Comparison of ENCODE assay signal across 12 cellular contexts in the genomic region with DNA sequence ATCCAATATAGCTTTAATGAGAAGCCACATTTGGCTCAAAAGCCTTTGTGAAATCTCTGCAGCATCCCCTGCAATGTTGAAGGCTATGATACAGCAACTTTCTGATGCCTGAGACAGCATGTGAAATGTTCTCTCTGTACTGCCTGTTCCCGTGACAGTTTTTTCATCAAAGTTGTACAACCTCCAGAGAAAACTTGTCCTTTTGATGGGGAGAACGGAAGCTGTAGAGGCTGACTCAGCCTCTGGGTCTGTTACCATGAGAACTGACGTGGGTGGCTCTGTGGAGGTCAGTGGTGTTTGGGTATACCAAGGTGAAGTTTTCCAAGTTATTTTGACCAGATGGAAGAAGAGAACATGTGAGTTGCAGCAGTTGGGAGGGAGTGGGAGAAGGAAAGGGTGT. TPM values are rescaled to one million over a fixed set of nuclear protein-coding genes. Genes with fewer than 3 reads are reported as not detected.
DNase-seq lines count a peak whose midpoint lies in the region; ATAC-seq and TF ChIP-seq lines count a peak whose summit lies in the region.
"Had no signal": no experiment of that assay in that cellular context is flagged by ENCODE, and none has a peak within 500 bp of the region (broad histone marks: within the 10 kb centered on the region; RNA-seq: fewer than 3 reads in every experiment).

No MANE protein-coding gene starts in this region.

- no peak overlapping the region for H2BK15ac ChIP-seq in mesenchymal stem cell (ENCODE audit: low read depth, poor library complexity, severe bottlenecking)

- CTCF ChIA-PET in AG04450 (lab: Charles Lee), result interaction anchor here (0.8 to 1.3 kb wide), 2 partner anchors 20 to 383 kb away, joined by 3 read pairs; no protein-coding TSS in a partner anchor

- no peak overlapping the region for H3K9ac ChIP-seq in mesenchymal stem cell (ENCODE audit: low read length)
- H3K9ac ChIP-seq: neural progenitor cell had no signal

- H3K18ac ChIP-seq in mesenchymal stem cell (ENCODE audit: low read depth in 1 of 2, low read length in 2 of 2), result no peak overlapping the region

- H4K91ac ChIP-seq in mesenchymal stem cell (ENCODE audit: low read length), result no peak overlapping the region

- intact Hi-C loops in ascending aorta (cut with DNase I), result no loop called here

- WGBS in mesenchymal stem cell, result 67% methylated on average over 3 of the region's 3 CpGs

- no peaks in the 10 kb centered on the region for H3K79me1 ChIP-seq in mesenchymal stem cell (replicated peaks; ENCODE audit: low read length, poor library complexity, severe bottlenecking)

- TF ChIP-seq CTCF in AG04450 (IDR thresholded peaks at IDR 0.05; ENCODE audit: low read depth, low read length) (no peak), brain microvascular endothelial cell (IDR thresholded peaks at IDR 0.05; ENCODE audit: low read depth, low read length, missing control alignments) (no peak), Peyer's patch (IDR thresholded peaks at IDR 0.05) (no peak), ascending aorta (IDR thresholded peaks at IDR 0.05) (no peak)

- POLR2A ChIA-PET in AG04450 (lab: Yijun Ruan, JAX), result no interaction called here

- H3K36me3 ChIP-seq in brain microvascular endothelial cell (replicated peaks) (no peaks in the 10 kb centered on the region), mesenchymal stem cell (ENCODE audit: control insufficient read depth in 1 of 2, insufficient read depth in 2 of 2, low read depth in 1 of 2, low read length in 2 of 2) (no peaks in the 10 kb centered on the region), Peyer's patch (no peaks in the 10 kb centered on the region), ascending aorta (no peaks in the 10 kb centered on the region)
- H3K36me3 ChIP-seq: esophagus squamous epithelium, neural progenitor cell had no signal

- no peak for TF ChIP-seq POLR2A in Peyer's patch (IDR thresholded peaks at IDR 0.05)

- H2BK120ac ChIP-seq in mesenchymal stem cell (ENCODE audit: low read depth, low read length), result no peak overlapping the region

- H3K27ac ChIP-seq in AG04450 (ENCODE audit: low read depth, low read length) (peak overlapping the region; percentile 55), brain microvascular endothelial cell (peak overlapping the region; percentile 20), mesenchymal stem cell (ENCODE audit: low read length, poor library complexity, severe bottlenecking) (no peak overlapping the region), Peyer's patch (no peak overlapping the region), ascending aorta (no peak overlapping the region)
- H3K27ac ChIP-seq: body of pancreas, esophagus squamous epithelium, neural progenitor cell had no signal

- no peak overlapping the region for H3K14ac ChIP-seq in mesenchymal stem cell (ENCODE audit: low read length in 2 of 2)

- no peak overlapping the region for H3K4me2 ChIP-seq in mesenchymal stem cell (ENCODE audit: low read length, poor library complexity, severe bottlenecking)
- H3K4me2 ChIP-seq: neural progenitor cell had no signal

- no peak overlapping the region for H3K23ac ChIP-seq in mesenchymal stem cell (ENCODE audit: low read length in 2 of 2)

- H2BK5ac ChIP-seq in mesenchymal stem cell (ENCODE audit: low read depth, low read length, poor library complexity, severe bottlenecking), result no peak overlapping the region

- H3K4ac ChIP-seq in mesenchymal stem cell (ENCODE audit: low read depth in 1 of 2, low read length in 2 of 2), result no peak overlapping the region

- no peak overlapping the region for H2AK5ac ChIP-seq in mesenchymal stem cell (ENCODE audit: low read length, severe bottlenecking)

- H2BK12ac ChIP-seq in mesenchymal stem cell (ENCODE audit: low read length in 2 of 2), result no peak overlapping the region

- no peak for ATAC-seq in left lobe of liver
- ATAC-seq: body of pancreas; CD8-positive, alpha-beta T cell had no signal

- no peak overlapping the region for H2AFZ ChIP-seq in mesenchymal stem cell (ENCODE audit: low read depth, low read length)
- H2AFZ ChIP-seq: neural progenitor cell had no signal

- peak; percentile 45 for DNase-seq in AG04450 (ENCODE audit: low read depth, low spot score)
- DNase-seq in GM04504 (ENCODE audit: low read depth), result peak; percentile 38
- DNase-seq in brain microvascular endothelial cell, result peak; percentile 66
- DNase-seq in mesenchymal stem cell, result peak; percentile 58
- DNase-seq in left lobe of liver (ENCODE audit: low spot score), result no peak
- no peak for DNase-seq in Peyer's patch
- no peak for DNase-seq in ascending aorta (ENCODE audit: low spot score in 2 of 2)
- DNase-seq in HuH-7 (ENCODE audit: low spot score), result no peak
- DNase-seq: CD8-positive, alpha-beta T cell; esophagus squamous epithelium had no signal

- no peak overlapping the region for H4K8ac ChIP-seq in mesenchymal stem cell (ENCODE audit: low read length)

- in situ Hi-C loops in brain microvascular endothelial cell (cut with HindIII; ENCODE audit: low pct_ligation_motif_present, low sequenced_read_pairs), result no loop called here

- H3K9me3 ChIP-seq in AG04450 (ENCODE audit: control insufficient read depth, insufficient read depth, low read length) (no peaks in the 10 kb centered on the region), mesenchymal stem cell (ENCODE audit: control insufficient read depth, low read length) (no peaks in the 10 kb centered on the region), Peyer's patch (no peaks in the 10 kb centered on the region), ascending aorta (no peaks in the 10 kb centered on the region)
- H3K9me3 ChIP-seq: body of pancreas, esophagus squamous epithelium had no signal

- H3K4me1 ChIP-seq in mesenchymal stem cell (ENCODE audit: control insufficient read depth, insufficient read depth, low read depth, low read length) (no peaks in the 10 kb centered on the region), Peyer's patch (no peaks in the 10 kb centered on the region), ascending aorta (no peaks in the 10 kb centered on the region)
- H3K4me1 ChIP-seq: body of pancreas, esophagus squamous epithelium, neural progenitor cell had no signal

- H3K4me3 ChIP-seq in AG04450 (ENCODE audit: low read depth, low read length) (no peak overlapping the region), brain microvascular endothelial cell (ENCODE audit: low read depth, low read length) (no peak overlapping the region), mesenchymal stem cell (ENCODE audit: insufficient read depth in 1 of 2, low read depth in 1 of 2, low read length in 2 of 2) (no peak overlapping the region), Peyer's patch (no peak overlapping the region), ascending aorta (no peak overlapping the region)
- H3K4me3 ChIP-seq: body of pancreas, esophagus squamous epithelium, neural progenitor cell had no signal

- no peaks in the 10 kb centered on the region for H3K27me3 ChIP-seq in AG04450 (ENCODE audit: control insufficient read depth, insufficient read depth, low read length)
- H3K27me3 ChIP-seq in brain microvascular endothelial cell (replicated peaks), result no peaks in the 10 kb centered on the region
- H3K27me3 ChIP-seq in mesenchymal stem cell (ENCODE audit: control insufficient read depth in 1 of 2, insufficient read depth in 1 of 2, low read length in 2 of 2), result peaks cover 18 to 34% of the 10 kb centered on the region in 2 experiments
- H3K27me3 ChIP-seq in Peyer's patch, result no peaks in the 10 kb centered on the region
- no peaks in the 10 kb centered on the region for H3K27me3 ChIP-seq in ascending aorta
- H3K27me3 ChIP-seq: body of pancreas, neural progenitor cell had no signal

RNA-seq across cellular contexts. Expression of gene SLC4A8, which starts 17.0 kb away (rescaled TPM):
- 6.6 and 6.9 TPM in 2 replicates for polyA plus RNA-seq in AG04450 (2011; rRNA removed)
- polyA minus RNA-seq in AG04450 (2011; rRNA and poly(A)+ RNA removed), result 7.7 and 7.8 TPM in 2 replicates
- 2.5 TPM for polyA plus RNA-seq in mesenchymal stem cell (2013, experiment 1 of 2)
- polyA plus RNA-seq in mesenchymal stem cell (2013, experiment 2 of 2), result 2.2 TPM
- 0.35 TPM for total RNA-seq in left lobe of liver
- total RNA-seq in Peyer's patch, result 10 to 100 TPM in 1 of 4 donors, 1 to 10 TPM in 3; 1.9 to 49.5 (median 7.1) TPM
- not detected for total RNA-seq in ascending aorta

RNA-seq across cellular contexts. Expression of gene GALNT6, which starts 50.4 kb away (rescaled TPM):
- polyA plus RNA-seq in AG04450 (2011; rRNA removed), result 31.1 and 32.1 TPM in 2 replicates
- 26.9 and 36.2 TPM in 2 replicates for polyA minus RNA-seq in AG04450 (2011; rRNA and poly(A)+ RNA removed)
- polyA plus RNA-seq in mesenchymal stem cell (2013, experiment 1 of 2), result 20.7 TPM
- 20.7 TPM for polyA plus RNA-seq in mesenchymal stem cell (2013, experiment 2 of 2)
- 1.7 TPM for total RNA-seq in left lobe of liver
- 10 to 100 TPM; 31.4 to 82.0 (median 54.9) TPM for total RNA-seq in Peyer's patch
- 67.2 TPM for total RNA-seq in ascending aorta

Comparison
In these comparisons a context has a peak if more than half of its experiments do, and no peak if none do; other contexts are left out.
1. DNase-seq: peak in AG04450 (single experiment), GM04504 (single experiment), brain microvascular endothelial cell (single experiment) and mesenchymal stem cell (single experiment); none in left lobe of liver (single experiment), Peyer's patch (0 of 3), ascending aorta (0 of 2) and HuH-7 (single experiment).
2. H3K27ac ChIP-seq: peak in AG04450 (single experiment) and brain microvascular endothelial cell (single experiment); none in mesenchymal stem cell (single experiment), Peyer's patch (0 of 4) and ascending aorta (0 of 2).
3. RNA of gene GALNT6, which starts 50.4 kb away (total RNA-seq): 67.2 TPM in ascending aorta (single experiment) and 31.4 to 82.0 TPM in Peyer's patch; 1.7 TPM in left lobe of liver (single experiment); every median in the first group is over 10 times any median in the second.